ENCODE assay signal across 8 cellular contexts in the genomic region with DNA sequence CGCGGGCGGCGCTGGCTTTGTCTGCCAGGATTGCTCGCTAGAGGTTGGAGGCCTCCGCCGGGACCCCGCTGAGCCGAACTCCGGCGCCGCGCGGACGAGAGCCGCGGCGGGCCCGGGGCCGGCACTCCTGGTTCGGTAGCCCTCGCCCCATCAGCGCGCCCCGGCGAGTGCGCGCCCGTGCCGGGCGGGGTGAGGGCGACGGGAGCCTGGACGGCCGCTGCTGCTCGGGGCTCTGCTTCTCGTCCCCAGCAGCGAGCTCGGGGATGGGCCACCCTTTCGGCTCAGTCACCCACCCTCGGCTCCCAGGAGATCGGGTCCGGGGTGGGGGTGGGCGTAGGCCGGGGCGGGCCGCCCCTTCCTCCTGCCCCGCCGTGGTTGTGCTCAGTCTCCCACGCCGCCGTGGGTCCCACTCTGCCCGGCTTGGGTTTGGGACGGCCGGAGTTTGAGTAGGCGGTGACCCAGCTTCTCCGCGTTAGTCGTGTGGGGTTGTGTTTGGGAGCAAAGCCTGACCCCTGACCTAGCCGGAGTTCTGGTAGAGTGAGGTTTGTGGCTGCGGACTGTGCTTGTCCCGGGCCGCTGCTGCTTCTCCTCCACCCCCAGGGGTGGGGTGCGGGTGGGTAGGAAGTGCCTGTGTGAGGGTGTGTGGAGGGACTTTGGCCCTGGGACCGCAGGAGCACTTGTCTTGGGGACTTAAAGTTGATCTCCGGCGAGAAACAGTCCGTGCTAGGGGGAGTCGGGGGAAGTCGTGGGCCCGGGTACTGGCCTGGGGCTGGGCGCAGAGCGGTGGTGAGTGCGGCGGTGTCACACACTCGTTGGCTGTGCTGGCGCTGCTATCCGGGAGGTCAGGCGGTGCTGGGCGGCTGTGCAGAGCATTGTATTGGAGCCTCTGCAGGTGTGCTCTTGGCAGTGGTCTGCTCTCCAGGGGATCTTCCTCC. TPM values are rescaled to one million over a fixed set of nuclear protein-coding genes. Genes with fewer than 3 reads are reported as not detected.
DNase-seq lines count a peak whose midpoint lies in the region.

No MANE protein-coding gene starts in this region.

- peak overlapping the region; percentile 64 for H3K4me3 ChIP-seq in HAP-1
- peak overlapping the region; percentile 88 for H3K4me3 ChIP-seq in iPS-18a (ENCODE audit: low read length)
- H3K4me3 ChIP-seq in skin epidermis = peak overlapping the region; percentile 57 to 96 (median 82)

- peak; percentile 36 for DNase-seq in NCI-H748 (lab: John Stamatoyannopoulos, UW; ENCODE audit: unreplicated experiment)
- DNase-seq in NCI-H748 treated with DMSO at 0.1 percent for 48 hours (lab: John Stamatoyannopoulos, UW) = no peak
- peak in 1 of 2 experiments; percentile 59 for DNase-seq in HAP-1 (ENCODE audit: low spot score in 2 of 2)
- DNase-seq in M059J (ENCODE audit: low read depth) = peak; percentile 50
- no peak for DNase-seq in NCI-H446 treated with DMSO at 0.1 percent for 48 hours (lab: John Stamatoyannopoulos, UW)

- H3K36me3 ChIP-seq in HAP-1 (replicated peaks) = no peaks in the 10 kb centered on the region
- no peaks in the 10 kb centered on the region for H3K36me3 ChIP-seq in iPS-18a (ENCODE audit: control insufficient read depth, low read depth, low read length)

- H3K4me1 ChIP-seq in HAP-1 (peaks cover 5% of the 10 kb centered on the region; the same call in 1 of the 2 replicates), iPS-18a (ENCODE audit: control insufficient read depth, low read depth, low read length) (peaks cover 36% of the 10 kb centered on the region)

- H3K9me3 ChIP-seq in HAP-1 = no peaks in the 10 kb centered on the region
- no peaks in the 10 kb centered on the region for H3K9me3 ChIP-seq in iPS-18a (ENCODE audit: control insufficient read depth, low read depth, low read length)

- H3K27me3 ChIP-seq in HAP-1 (ENCODE audit: low read depth) = no peaks in the 10 kb centered on the region
- peaks cover 15% of the 10 kb centered on the region for H3K27me3 ChIP-seq in iPS-18a (ENCODE audit: control insufficient read depth, insufficient read depth, low read length)

- in situ Hi-C loops in HAP-1 (cut with MboI; ENCODE audit: low sequenced_read_pairs) = no loop called here

- peak overlapping the region; percentile 92 for H3K9ac ChIP-seq in iPS-18a (ENCODE audit: low read length)

- peak overlapping the region; percentile 78 for H3K27ac ChIP-seq in angular gyrus (ENCODE audit: low read depth, low read length)
- peak overlapping the region; percentile 22 for H3K27ac ChIP-seq in iPS-18a (ENCODE audit: low read length)
- H3K27ac ChIP-seq in skin epidermis = peak overlapping the region; percentile 76 to 99 (median 96)

RNA-seq across cellular contexts. Expression of gene TSPAN14, which starts 0.7 kb away (rescaled TPM):
- total RNA-seq in M059J (2014; rRNA removed; shearing (Covaris generic)) = 32.0 and 44.4 TPM in 2 replicates

RNA-seq across cellular contexts. Expression of gene PRXL2A, which starts 46.4 kb away (rescaled TPM):
- 23.6 and 32.4 TPM in 2 replicates for total RNA-seq in M059J (2014; rRNA removed; shearing (Covaris generic))

Comparison
In these comparisons a context has a peak if more than half of its experiments do, and no peak if none do; other contexts are left out.
1. DNase-seq: peak in NCI-H748 (single experiment) and M059J (single experiment); none in NCI-H748 treated with DMSO at 0.1 percent for 48 hours (single experiment) and NCI-H446 treated with DMSO at 0.1 percent for 48 hours (single experiment).
2. H3K27ac ChIP-seq: peak in every context shown above with its lines; median percentile 96 in skin epidermis; 78 in angular gyrus; 22 in iPS-18a.
3. Peak in every context shown above with its lines, with median percentiles within 50 percentile points of each other: H3K4me3 ChIP-seq.